ENCODE assay signal across 8 cellular contexts in genomic region chr21:43306911-43307676, GRCh38.
DNase-seq lines count a peak whose midpoint lies in the region; ATAC-seq, FAIRE-seq and TF ChIP-seq lines count a peak whose summit lies in the region.

No MANE protein-coding gene starts in this region.

- H3K79me2 ChIP-seq in SK-N-SH (ENCODE audit: insufficient read depth) (no peaks in the 10 kb centered on the region), keratinocyte (ENCODE audit: control insufficient read depth, insufficient read depth, low read length) (no peaks in the 10 kb centered on the region)

- H3K27ac ChIP-seq in SK-N-SH (ENCODE audit: low read depth in 2 of 2, low read length in 1 of 2) (no peak overlapping the region), keratinocyte (ENCODE audit: control insufficient read depth, insufficient read depth, low read length) (peak overlapping the region; percentile 66), thyroid gland (no peak overlapping the region)

- FAIRE-seq in keratinocyte (lab: Jason Lieb, UNC): peak; percentile 92

- H3K4me1 ChIP-seq in SK-N-SH (ENCODE audit: control insufficient read depth in 1 of 2, insufficient read depth in 2 of 2, low read depth in 1 of 2, low read length in 1 of 2) (peaks cover 0 to 8% of the 10 kb centered on the region in 2 experiments; a peak in 1 of 4 replicates), keratinocyte (ENCODE audit: control insufficient read depth, extremely low read depth, insufficient read depth, low read length) (peaks cover 34% of the 10 kb centered on the region), thyroid gland (peaks cover 0 to 8% of the 10 kb centered on the region in 2 donors)

- intact Hi-C loops in thyroid gland (cut with DNase I): no loop called here

- H3K36me3 ChIP-seq in SK-N-SH (replicated peaks in 1 of 2; ENCODE audit: control insufficient read depth in 1 of 2, insufficient read depth in 2 of 2, low read length in 1 of 2) (no peaks in the 10 kb centered on the region), keratinocyte (ENCODE audit: control insufficient read depth in 2 of 2, extremely low read depth in 1 of 2, insufficient read depth in 2 of 2, low read length in 2 of 2) (no peaks in the 10 kb centered on the region), thyroid gland (no peaks in the 10 kb centered on the region)

- no peak overlapping the region for H3K9ac ChIP-seq in SK-N-SH
- peak overlapping the region; percentile 57 for H3K9ac ChIP-seq in keratinocyte (ENCODE audit: control insufficient read depth, extremely low read depth, insufficient read depth, low read length)

- H3K9me1 ChIP-seq in keratinocyte (ENCODE audit: control insufficient read depth, extremely low read depth, insufficient read depth, low read length): no peaks in the 10 kb centered on the region

- no peaks in the 10 kb centered on the region for H3K9me3 ChIP-seq in SK-N-SH
- no peaks in the 10 kb centered on the region for H3K9me3 ChIP-seq in keratinocyte (ENCODE audit: control insufficient read depth, low read depth, low read length)
- H3K9me3 ChIP-seq in thyroid gland: no peaks in the 10 kb centered on the region

- POLR2A ChIA-PET in SK-N-SH (lab: Yijun Ruan, JAX): no interaction called here

- DNase-seq in NCI-H345 (lab: John Stamatoyannopoulos, UW): peak; percentile 41
- no peak for DNase-seq in NCI-H345 treated with DMSO at 0.1 percent for 48 hours (lab: John Stamatoyannopoulos, UW; ENCODE audit: unreplicated experiment)
- DNase-seq in SK-N-SH: peak; percentile 56
- DNase-seq in keratinocyte (ENCODE audit: low read depth, low spot score): peak; percentile 69
- no peak for DNase-seq in thyroid gland
- no peak for DNase-seq in midbrain (lab: John Stamatoyannopoulos, UW)
- DNase-seq in NCI-H128 (lab: John Stamatoyannopoulos, UW; ENCODE audit: unreplicated experiment): no peak

- no peak overlapping the region for H2AFZ ChIP-seq in SK-N-SH (ENCODE audit: low read depth)
- H2AFZ ChIP-seq in keratinocyte (ENCODE audit: control insufficient read depth, low read length): no peak overlapping the region

- H3K4me3 ChIP-seq in SK-N-SH (ENCODE audit: low read depth in 2 of 2, low read length in 1 of 2): no peak overlapping the region
- H3K4me3 ChIP-seq in keratinocyte (ENCODE audit: control insufficient read depth in 2 of 3, extremely low read depth in 1 of 3, insufficient read depth in 2 of 3, low read depth in 1 of 3, low read length in 3 of 3): no peak overlapping the region
- no peak overlapping the region for H3K4me3 ChIP-seq in thyroid gland (replicated peaks in 1 of 3)

- dilution Hi-C loops in keratinocyte (cut with MboI; ENCODE audit: extremely low pct_ligation_motif_present, low sequenced_read_pairs): no loop called here

- H3K9me2 ChIP-seq in SK-N-SH: no peaks in the 10 kb centered on the region

- 61% methylated on average over 17 of the region's 24 CpGs for WGBS in SK-N-SH (ENCODE audit: low lambda C conversion rate)
- 83 to 93% methylated on average over 8 to 13 of the region's 24 CpGs for WGBS in thyroid gland, 2 donors

- TF ChIP-seq RAD21 in SK-N-SH (IDR thresholded peaks at IDR 0.05; ENCODE audit: low read length): no peak

- CTCF ChIA-PET in SK-N-SH (lab: Yijun Ruan, JAX): interaction anchor here (1.8 kb wide), 1 partner anchor 12 kb away, joined by 4 read pairs; no protein-coding TSS in a partner anchor

- peak; percentile 42 for ATAC-seq in HG03175 (IDR thresholded peaks at IDR 0.05; ENCODE audit: unreplicated experiment)

- TF ChIP-seq CTCF in SK-N-SH (IDR thresholded peaks at IDR 0.05): no peak
- TF ChIP-seq CTCF in keratinocyte (optimal IDR thresholded peaks at IDR 0.05 in 1 of 3, IDR thresholded peaks at IDR 0.05 in 1 of 3, conservative IDR thresholded peaks at IDR 0.05 in 1 of 3; ENCODE audit: extremely low read depth in 1 of 3, insufficient read depth in 2 of 3, low read length in 3 of 3): no peak
- no peak for TF ChIP-seq CTCF in thyroid gland (IDR thresholded peaks at IDR 0.05)

- H3K4me2 ChIP-seq in SK-N-SH: no peak overlapping the region
- peak overlapping the region; percentile 55 for H3K4me2 ChIP-seq in keratinocyte (ENCODE audit: control insufficient read depth, extremely low read depth, insufficient read depth, low read depth, low read length)

- no peak for TF ChIP-seq EP300 in SK-N-SH (IDR thresholded peaks at IDR 0.05; ENCODE audit: borderline replicate concordance in 1 of 2, low read depth in 1 of 2, low read length in 1 of 2)

- TF ChIP-seq POLR2A in thyroid gland (IDR thresholded peaks at IDR 0.05): no peak

- no peaks in the 10 kb centered on the region for H3F3A ChIP-seq in SK-N-SH (replicated peaks; ENCODE audit: insufficient read depth)

- no peaks in the 10 kb centered on the region for H4K20me1 ChIP-seq in SK-N-SH (ENCODE audit: insufficient read depth)
- no peaks in the 10 kb centered on the region for H4K20me1 ChIP-seq in keratinocyte (ENCODE audit: control insufficient read depth, extremely low read depth, insufficient read depth, low read length)

- H3K27me3 ChIP-seq in SK-N-SH (ENCODE audit: insufficient read depth): no peaks in the 10 kb centered on the region
- H3K27me3 ChIP-seq in keratinocyte (ENCODE audit: control insufficient read depth, extremely low read depth, insufficient read depth, low read length): no peaks in the 10 kb centered on the region
- H3K27me3 ChIP-seq in thyroid gland: no peaks in the 10 kb centered on the region

TF ChIP-seq in SK-N-SH, 30 proteins besides CTCF, POLR2A, EP300 and RAD21:
- no peak for TF ChIP-seq POLR2AphosphoS5 (IDR thresholded peaks at IDR 0.05; ENCODE audit: low read depth, low read length)
- TF ChIP-seq GATA2 (CRISPR knock-in tag; IDR thresholded peaks at IDR 0.05): no peak
- TF ChIP-seq SIN3A (IDR thresholded peaks at IDR 0.05; ENCODE audit: borderline replicate concordance, low read depth, low read length): no peak
- no peak for TF ChIP-seq FOXM1 (IDR thresholded peaks at IDR 0.05; ENCODE audit: low read depth)
- no peak for TF ChIP-seq JUND (IDR thresholded peaks at IDR 0.05)
- TF ChIP-seq FOSL2 (IDR thresholded peaks at IDR 0.05; ENCODE audit: borderline replicate concordance, low read depth): no peak; the same call in 1 of the 2 replicates
- no peak for TF ChIP-seq NFIC (IDR thresholded peaks at IDR 0.05; ENCODE audit: borderline replicate concordance)
- no peak for TF ChIP-seq NRF1 (IDR thresholded peaks at IDR 0.05; ENCODE audit: low read depth, low read length)
- TF ChIP-seq GABPA (IDR thresholded peaks at IDR 0.05; ENCODE audit: low read depth): no peak
- no peak for TF ChIP-seq EZH2phosphoT487 (IDR thresholded peaks at IDR 0.05; ENCODE audit: borderline replicate concordance, low read depth)
- TF ChIP-seq ELF1 (IDR thresholded peaks at IDR 0.05): no peak
- TF ChIP-seq MXI1 (IDR thresholded peaks at IDR 0.05; ENCODE audit: low read depth, low read length): no peak
- no peak for TF ChIP-seq RCOR1 (IDR thresholded peaks at IDR 0.05; ENCODE audit: low read length)
- no peak for TF ChIP-seq ZBTB33 (IDR thresholded peaks at IDR 0.05; ENCODE audit: borderline replicate concordance, low read depth)
- TF ChIP-seq YY1 (IDR thresholded peaks at IDR 0.05; ENCODE audit: low read depth): no peak

Comparison
In these comparisons a context has a peak if more than half of its experiments do, and no peak if none do; other contexts are left out.
1. DNase-seq: peak in NCI-H345 (single experiment), SK-N-SH (single experiment) and keratinocyte (single experiment); none in NCI-H345 treated with DMSO at 0.1 percent for 48 hours (single experiment), thyroid gland (0 of 2), midbrain (single experiment) and NCI-H128 (single experiment).